22 cellular contexts compared by ENCODE assay signal in genomic region chr7:41084381-41084780, GRCh38.
"Had no signal": no experiment of that assay in that cellular context is flagged by ENCODE, and none has a peak within 500 bp of the region (broad histone marks: within the 10 kb centered on the region; RNA-seq: fewer than 3 reads in every experiment).

No MANE protein-coding gene starts in this region.

- H3K4me3 ChIP-seq: MG63 had no signal

- FAIRE-seq: HepG2 had no signal

- ATAC-seq: HepG2, Panc1, PC-3, SK-N-SH treated with all-trans-retinoic acid at 6 μM for 48 hours had no signal

- H3K9me3 ChIP-seq: MG63 had no signal

- H3K36me3 ChIP-seq: MG63 had no signal

- H3K27me3 ChIP-seq: MG63 had no signal

- DNase-seq: IMR-90, Karpas-422, KG1, MG63, NCI-H1092, NCI-H1105 treated with DMSO at 0.1 percent for 48 hours, NCI-H1417 treated with DMSO at 0.1 percent for 48 hours, NCI-H146, NCI-H1694 treated with DMSO at 0.1 percent for 48 hours, NCI-H1930, NCI-H2081, NCI-H2107, NCI-H2227 treated with DMSO at 0.1 percent for 48 hours, NCI-H524, NCI-H526 treated with DMSO at 0.1 percent for 48 hours, NCI-H748 treated with DMSO at 0.1 percent for 48 hours, PC-3, SHP77 had no signal

- H3K27ac ChIP-seq: RWPE1 had no signal
